21 cellular contexts compared by ENCODE assay signal in the genomic region with DNA sequence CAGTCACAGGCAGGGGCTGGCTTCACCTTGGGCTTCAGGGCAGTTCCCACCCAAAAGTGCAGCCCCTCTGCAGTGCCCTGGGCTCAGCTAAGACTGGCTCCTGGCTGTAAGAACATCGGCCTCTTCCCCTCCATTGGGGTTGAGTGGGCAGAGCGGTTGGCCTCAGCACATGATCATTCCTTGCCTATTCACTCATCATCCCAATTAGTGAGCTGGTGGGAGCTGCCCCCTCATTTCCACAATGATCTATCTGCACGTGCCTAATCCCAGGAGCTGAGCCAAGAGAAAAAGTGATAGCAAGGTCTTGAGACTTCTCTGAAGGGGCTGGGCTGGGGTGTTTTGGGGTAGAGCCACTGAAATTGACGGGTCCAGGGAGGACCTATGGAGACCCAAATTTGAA.
DNase-seq lines count a peak whose midpoint lies in the region; ATAC-seq lines count a peak whose summit lies in the region.
"Had no signal": no experiment of that assay in that cellular context is flagged by ENCODE, and none has a peak within 500 bp of the region (broad histone marks: within the 10 kb centered on the region; RNA-seq: fewer than 3 reads in every experiment).

No MANE protein-coding gene starts in this region.

- peak overlapping the region; percentile 72 to 73 for H3K4me3 Mint-ChIP-seq in stimulated activated naive CD8-positive, alpha-beta T cell treated with anti-CD3 and anti-CD28 coated beads, Interleukin-15, amount 100 ng/mL, for 72 hours
- H3K4me3 Mint-ChIP-seq in T-helper 17 cell (peak overlapping the region; percentile 79), immature natural killer cell (peak overlapping the region; percentile 63 to 88 (median 85))
- H3K4me3 Mint-ChIP-seq: H9 had no signal

- peak overlapping the region; percentile 5 for H3K27ac ChIP-seq in thymus (ENCODE audit: low read depth)
- H3K27ac ChIP-seq: body of pancreas, foreskin keratinocyte, thyroid gland had no signal

- no peak for ATAC-seq in stimulated activated naive CD8-positive, alpha-beta T cell treated with anti-CD3 and anti-CD28 coated beads, Interleukin-15, amount 100 ng/mL, for 72 hours
- no peak for ATAC-seq in stimulated activated naive CD8-positive, alpha-beta T cell treated with anti-CD3 and anti-CD28 coated beads, Interleukin-15, Interleukin-2, amounts not matched to agents 100 U/mL and 50 U/mL, for 24 hours
- ATAC-seq in T-helper 17 cell, result no peak
- ATAC-seq: body of pancreas, foreskin keratinocyte, Panc1 had no signal

- peaks cover 13 to 15% of the 10 kb centered on the region in 2 donors for H3K9me3 Mint-ChIP-seq in stimulated activated naive CD8-positive, alpha-beta T cell treated with anti-CD3 and anti-CD28 coated beads, Interleukin-15, amount 100 ng/mL, for 72 hours
- H3K9me3 Mint-ChIP-seq in immature natural killer cell, result peaks cover 0 to 3% (median 0%) of the 10 kb centered on the region in 6 donors

- H3K9me3 ChIP-seq in T-helper 17 cell (ENCODE audit: control insufficient read depth, low read length, poor library complexity, severe bottlenecking), result no peaks in the 10 kb centered on the region
- H3K9me3 ChIP-seq in thymus (ENCODE audit: control insufficient read depth), result peaks cover 1% of the 10 kb centered on the region
- H3K9me3 ChIP-seq: thyroid gland had no signal

- H3K27ac Mint-ChIP-seq in stimulated activated naive CD8-positive, alpha-beta T cell treated with anti-CD3 and anti-CD28 coated beads, Interleukin-15, amount 100 ng/mL, for 72 hours, result peak overlapping the region in 1 of 2 donors; percentile 27
- H3K27ac Mint-ChIP-seq in T-helper 17 cell, result peak overlapping the region; percentile 73
- H3K27ac Mint-ChIP-seq in immature natural killer cell, result peak overlapping the region; percentile 84 to 95 (median 92)
- H3K27ac Mint-ChIP-seq: H9 had no signal

- no peak for DNase-seq in stimulated activated naive CD8-positive, alpha-beta T cell treated with anti-CD3 and anti-CD28 coated beads, Interleukin-15, amount 100 ng/mL, for 72 hours
- DNase-seq in stimulated activated naive CD8-positive, alpha-beta T cell treated with anti-CD3 and anti-CD28 coated beads, Interleukin-15, Interleukin-2, amounts not matched to agents 100 U/mL and 50 U/mL, for 24 hours, result no peak
- no peak for DNase-seq in T-helper 17 cell
- DNase-seq in immature natural killer cell, result no peak
- no peak for DNase-seq in AG08396 (ENCODE audit: low spot score)
- no peak for DNase-seq in epidermal melanocyte (ENCODE audit: insufficient read length, low spot score)
- no peak for DNase-seq in GDM1 (lab: John Stamatoyannopoulos, UW)
- DNase-seq: effector CD4-positive, alpha-beta T cell; erythroblast; foreskin keratinocyte; H9; NCI-H1694 treated with DMSO at 0.1 percent for 48 hours; SIG-M5; stimulated activated CD4-positive, alpha-beta T cell treated with anti-CD3 and anti-CD28 coated beads, Interleukin-4, amount 100 ng/mL, for 1 hour; stimulated activated naive CD4-positive, alpha-beta T cell treated with Interleukin-2 at 50 U/mL for 16 hours; SW 1271; thyroid gland had no signal

- no peaks in the 10 kb centered on the region for H3K36me3 ChIP-seq in thymus (ENCODE audit: control insufficient read depth, insufficient read depth)
- H3K36me3 ChIP-seq: thyroid gland had no signal

- H3K36me3 Mint-ChIP-seq in T-helper 17 cell (ENCODE audit: low read depth), result no peaks in the 10 kb centered on the region
- peaks cover 0 to 3% (median 0%) of the 10 kb centered on the region in 3 donors for H3K36me3 Mint-ChIP-seq in immature natural killer cell

- H3K4me1 ChIP-seq in thymus (ENCODE audit: control insufficient read depth, insufficient read depth, low read length), result peaks cover 13% of the 10 kb centered on the region
- H3K4me1 ChIP-seq: body of pancreas, foreskin keratinocyte, thyroid gland had no signal

- peaks cover 92% of the 10 kb centered on the region for H3K4me1 Mint-ChIP-seq in stimulated activated naive CD8-positive, alpha-beta T cell treated with anti-CD3 and anti-CD28 coated beads, Interleukin-15, amount 100 ng/mL, for 72 hours
- H3K4me1 Mint-ChIP-seq in T-helper 17 cell (peaks cover 36% of the 10 kb centered on the region), immature natural killer cell (peaks cover 82 to 85% of the 10 kb centered on the region in 2 donors)

- no peak overlapping the region for H3K4me3 ChIP-seq in thymus (ENCODE audit: low read length)
- H3K4me3 ChIP-seq: body of pancreas, GM12878, thyroid gland had no signal

- no peaks in the 10 kb centered on the region for H3K27me3 Mint-ChIP-seq in stimulated activated naive CD8-positive, alpha-beta T cell treated with anti-CD3 and anti-CD28 coated beads, Interleukin-15, amount 100 ng/mL, for 72 hours
- H3K27me3 Mint-ChIP-seq in T-helper 17 cell, result peaks cover 4% of the 10 kb centered on the region
- peaks cover 12 to 45% (median 14%) of the 10 kb centered on the region in 3 donors for H3K27me3 Mint-ChIP-seq in immature natural killer cell (ENCODE audit: low read depth in 3 of 3)

- H3K27me3 ChIP-seq in thymus (ENCODE audit: control insufficient read depth, insufficient read depth), result no peaks in the 10 kb centered on the region
- H3K27me3 ChIP-seq: body of pancreas, thyroid gland had no signal

- WGBS in thymus, result 88% methylated on average over 4 of the region's 4 CpGs
